12 cellular contexts compared by ENCODE assay signal in the genomic region with DNA sequence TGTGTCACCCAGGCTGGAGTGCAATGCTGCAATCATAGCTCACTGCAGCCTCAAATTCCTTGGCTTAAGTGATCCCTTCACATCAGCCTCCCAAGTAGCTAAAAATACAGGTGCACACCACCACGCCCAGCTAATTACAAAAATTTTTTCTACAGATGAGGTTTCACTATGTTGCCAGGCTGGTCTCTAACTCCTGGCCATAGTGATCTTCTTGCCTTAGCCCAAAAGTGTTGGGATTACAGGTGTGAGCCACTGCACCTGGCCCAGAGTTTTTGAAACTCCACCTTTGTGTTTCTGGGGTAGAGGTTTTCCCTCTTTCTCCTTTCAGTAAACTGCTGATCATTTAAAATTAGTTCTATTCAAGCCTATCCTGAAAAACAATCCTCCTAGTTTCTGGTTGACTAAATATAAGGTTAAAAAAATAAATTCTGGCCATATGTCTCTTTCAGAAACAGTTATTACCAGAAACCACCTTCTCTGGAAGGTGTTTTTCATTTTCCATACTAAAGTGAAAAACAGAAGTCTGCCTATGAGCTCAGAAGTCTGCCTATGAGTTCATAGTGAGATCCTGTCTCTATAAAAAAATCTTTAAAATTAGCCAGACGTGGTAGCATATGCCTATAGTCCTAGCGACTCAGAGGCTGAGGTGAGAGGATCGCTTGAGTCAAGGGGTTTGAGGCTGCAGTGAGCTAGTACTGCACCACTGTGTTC.
A peak's percentile ranks its signal among the peaks of the same experiment; 100 is the strongest.
DNase-seq lines count a peak whose midpoint lies in the region; ATAC-seq, FAIRE-seq and TF ChIP-seq lines count a peak whose summit lies in the region.
"Had no signal": no experiment of that assay in that cellular context is flagged by ENCODE, and none has a peak within 500 bp of the region (broad histone marks: within the 10 kb centered on the region; RNA-seq: fewer than 3 reads in every experiment).

No MANE protein-coding gene starts in this region.

- peaks cover 10% of the 10 kb centered on the region for H4K20me1 ChIP-seq in IMR-90 (ENCODE audit: insufficient read depth, low read length)

- BruUV-seq in IMR-90 (replicated peaks; lab: Mats Ljungman, UMichigan) = no TSS peak

- no peak overlapping the region for H3K56ac ChIP-seq in IMR-90 (ENCODE audit: extremely low read depth, insufficient read depth, low read length)

- WGBS in IMR-90 (ENCODE audit: extremely low coverage in 2 of 2, insufficient read length in 1 of 2), 2 experiments = no CpG with 5 or more reads among the region's 4 CpGs
- WGBS in gastroesophageal sphincter (ENCODE audit: low coverage in 1 of 2), 2 donors = 93 to 100% methylated on average over 3 to 4 of the region's 4 CpGs

- no peak overlapping the region for H4K91ac ChIP-seq in IMR-90 (ENCODE audit: insufficient read depth, low read depth, low read length)

- H3K4ac ChIP-seq in IMR-90 (ENCODE audit: low read depth, low read length) = peak overlapping the region; percentile 63; the same call in 1 of the 2 replicates

- H3K4me1 ChIP-seq in IMR-90 (ENCODE audit: control insufficient read depth, insufficient read depth, low read length) (peaks cover 21% of the 10 kb centered on the region), gastroesophageal sphincter (no peaks in the 10 kb centered on the region)

- TF ChIP-seq POLR2A in IMR-90 (IDR thresholded peaks at IDR 0.05; ENCODE audit: low read depth, low read length) = no peak
- no peak for TF ChIP-seq POLR2A in gastroesophageal sphincter (IDR thresholded peaks at IDR 0.05)

- H3K79me1 ChIP-seq in IMR-90 (ENCODE audit: low read depth in 1 of 2, low read length in 2 of 2) = peaks cover 30 to 74% of the 10 kb centered on the region in 2 experiments

- H3K27ac ChIP-seq in IMR-90 (ENCODE audit: insufficient read depth, low read length) (peak overlapping the region; percentile 77; the same call in 1 of the 2 replicates), gastroesophageal sphincter (no peak overlapping the region)

- FAIRE-seq in HTR-8/SVneo (lab: Jason Lieb, UNC) = no peak
- FAIRE-seq: endothelial cell of umbilical vein, keratinocyte had no signal

- H3K18ac ChIP-seq in IMR-90 (ENCODE audit: low read depth, low read length) = peak overlapping the region; percentile 90

- ATAC-seq in GM18909 (IDR thresholded peaks at IDR 0.05; ENCODE audit: poor library complexity, unreplicated experiment) (peak; percentile 69), HG02678 (IDR thresholded peaks at IDR 0.05; ENCODE audit: unreplicated experiment) (peak; percentile 71), IMR-90 (ENCODE audit: low read depth) (no peak), gastroesophageal sphincter (no peak)

- H3K9ac ChIP-seq in IMR-90 (ENCODE audit: low read depth, low read length) = no peak overlapping the region

- H3K36me3 ChIP-seq in GM06990 (ENCODE audit: control insufficient read depth, insufficient read depth, low read length) = peaks cover 10% of the 10 kb centered on the region
- peaks cover 3% of the 10 kb centered on the region; the same call in 1 of the 2 replicates for H3K36me3 ChIP-seq in IMR-90 (ENCODE audit: control insufficient read depth, insufficient read depth, low read length)
- peaks cover 0 to 10% of the 10 kb centered on the region in 2 donors for H3K36me3 ChIP-seq in gastroesophageal sphincter

- no peak overlapping the region for H3K23ac ChIP-seq in IMR-90 (ENCODE audit: low read depth, low read length)

- no peak for TF ChIP-seq EP300 in gastroesophageal sphincter (IDR thresholded peaks at IDR 0.05)

- dilution Hi-C loops in IMR-90 (cut with HindIII; ENCODE audit: low sequenced_read_pairs, unreplicated experiment) = no loop called here

- no peak overlapping the region for H2AFZ ChIP-seq in IMR-90 (replicated peaks; ENCODE audit: low read length, poor library complexity)

- peaks cover 30% of the 10 kb centered on the region for H3K9me1 ChIP-seq in IMR-90 (ENCODE audit: insufficient read depth, low read length)

- H3K14ac ChIP-seq in IMR-90 (replicated peaks; ENCODE audit: low read depth, low read length) = 0 out of 2 replicates have a peak overlapping the region, but pooled peaks have one; percentile 35

- H3K27me3 ChIP-seq in GM06990 (replicated peaks; ENCODE audit: control insufficient read depth, insufficient read depth, low read length) (no peaks in the 10 kb centered on the region), IMR-90 (ENCODE audit: control insufficient read depth, insufficient read depth, low read length) (no peaks in the 10 kb centered on the region), gastroesophageal sphincter (no peaks in the 10 kb centered on the region)

- peak overlapping the region; percentile 11; the same call in 1 of the 2 replicates for H2BK120ac ChIP-seq in IMR-90 (ENCODE audit: low read depth, low read length)

- intact Hi-C loops in IMR-90 (cut with micrococcal nuclease) (loop anchor here (1.0 kb wide), 2 partner anchors 30 to 63 kb away; no protein-coding TSS in a partner anchor), posterior vena cava (cut with DNase I) (no loop called here)

- H2AK9ac ChIP-seq in IMR-90 (replicated peaks; ENCODE audit: low read depth, low read length, poor library complexity) = no peak overlapping the region

- peak overlapping the region; percentile 37 for H2BK5ac ChIP-seq in IMR-90 (ENCODE audit: low read depth, low read length, poor library complexity, severe bottlenecking)

- no peak for TF ChIP-seq RAD21 in IMR-90 (IDR thresholded peaks at IDR 0.05; ENCODE audit: low read length)

- H3K9me3 ChIP-seq in IMR-90 (ENCODE audit: control insufficient read depth, insufficient read depth, low read length) (no peaks in the 10 kb centered on the region), gastroesophageal sphincter (no peaks in the 10 kb centered on the region)

- peak overlapping the region; percentile 54; the same call in 1 of the 2 replicates for H4K5ac ChIP-seq in IMR-90 (ENCODE audit: low read depth, low read length)

- H2BK20ac ChIP-seq in IMR-90 (ENCODE audit: low read depth, low read length) = no peak overlapping the region

- no peak overlapping the region for H3K4me3 ChIP-seq in GM06990 (replicated peaks; ENCODE audit: low read depth, low read length)
- H3K4me3 ChIP-seq in IMR-90 (ENCODE audit: insufficient read depth, low read depth, low read length) = no peak overlapping the region
- no peak overlapping the region for H3K4me3 ChIP-seq in gastroesophageal sphincter

- TF ChIP-seq CTCF in GM06990 (IDR thresholded peaks at IDR 0.05; ENCODE audit: insufficient read depth, low read length, poor library complexity, severe bottlenecking) (no peak), IMR-90 (conservative IDR thresholded peaks at IDR 0.05; ENCODE audit: low read depth, low read length) (no peak), gastroesophageal sphincter (IDR thresholded peaks at IDR 0.05) (no peak)

- in situ Hi-C loops in IMR-90 (cut with MboI; ENCODE audit: low sequenced_read_pairs) = no loop called here

- peak overlapping the region; percentile 44; the same call in 1 of the 3 replicates for H2BK15ac ChIP-seq in IMR-90 (ENCODE audit: low read depth, low read length)

- DNase-seq in GM06990 (ENCODE audit: extremely low read depth, insufficient read length) (peak; percentile 51), IMR-90 (peak; percentile 9), NCI-H510A treated with DMSO at 0.1 percent for 48 hours (lab: John Stamatoyannopoulos, UW) (no peak), posterior vena cava (ENCODE audit: low spot score) (no peak), HTR-8/SVneo (ENCODE audit: insufficient read length, low spot score) (no peak)
- DNase-seq: activated naive CD8-positive, alpha-beta T cell treated with anti-CD3 and anti-CD28 coated beads, Interleukin-2, amount 10 ng/mL, durations not matched to agents 7 days and 5 days; SW 1271 had no signal

- CTCF ChIA-PET in IMR-90 (lab: Yijun Ruan, JAX) = no interaction called here

- no peak overlapping the region for H3K4me2 ChIP-seq in IMR-90 (ENCODE audit: low read depth, low read length)

- H4K8ac ChIP-seq in IMR-90 (ENCODE audit: low read depth in 2 of 2, low read length in 2 of 2) = peak overlapping the region in 1 of 2 experiments; percentile 2; a peak in 1 of 4 replicates

- peak overlapping the region; percentile 77; the same call in 1 of the 2 replicates for H2AK5ac ChIP-seq in IMR-90 (ENCODE audit: low read depth, low read length)

- POLR2A ChIA-PET in IMR-90 (lab: Charles Lee; ENCODE audit: unreplicated experiment) = interaction anchor here (0.8 kb wide), 1 partner anchor 749 kb away, joined by 3 read pairs; the partner anchor contains the start of gene SEC61G

TF ChIP-seq in IMR-90, 13 proteins besides CTCF, POLR2A, EP300 and RAD21:
- no peak for TF ChIP-seq MXI1 (IDR thresholded peaks at IDR 0.05; ENCODE audit: borderline replicate concordance, low read depth, low read length)
- peak; percentile 41; the same call in 1 of the 2 replicates for TF ChIP-seq CEBPB (IDR thresholded peaks at IDR 0.05; ENCODE audit: low read depth, low read length)
TF ChIP-seq in IMR-90: peak in this region for 1.

Comparison
In these comparisons a context has a peak if more than half of its experiments do, and no peak if none do; other contexts are left out.
1. DNase-seq: peak in GM06990 (single experiment) and IMR-90 (single experiment); none in NCI-H510A treated with DMSO at 0.1 percent for 48 hours (single experiment), posterior vena cava (single experiment) and HTR-8/SVneo (single experiment).
2. ATAC-seq: peak in GM18909 (single experiment) and HG02678 (single experiment); none in IMR-90 (single experiment) and gastroesophageal sphincter (single experiment).